ENCODE assay signal across 8 cellular contexts in the genomic region with DNA sequence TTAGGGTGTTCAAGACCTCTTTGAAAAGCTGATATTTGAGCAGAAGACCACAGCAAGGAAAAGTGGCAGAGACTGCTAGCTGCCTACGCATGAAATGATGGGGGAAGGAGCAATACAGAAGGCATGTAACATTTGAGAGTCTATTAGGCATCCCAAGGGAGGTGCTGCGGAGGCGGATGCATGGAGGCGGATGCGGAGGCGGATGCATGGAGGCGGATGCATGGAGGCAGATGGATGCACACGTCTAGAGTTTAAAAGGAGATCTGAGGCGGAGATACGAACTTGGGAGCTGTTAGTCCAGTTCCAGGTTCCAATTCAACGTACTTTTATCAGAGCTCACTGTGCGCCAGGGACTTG. TPM values are rescaled to one million over a fixed set of nuclear protein-coding genes. Genes with fewer than 3 reads are reported as not detected.
A peak's percentile ranks its signal among the peaks of the same experiment; 100 is the strongest.
DNase-seq lines count a peak whose midpoint lies in the region; ATAC-seq, FAIRE-seq and TF ChIP-seq lines count a peak whose summit lies in the region.

No MANE protein-coding gene starts in this region.

- ATAC-seq in GM18505 (IDR thresholded peaks at IDR 0.05; ENCODE audit: unreplicated experiment), result peak; percentile 12

- no peak for TF ChIP-seq POLR2A in GM18505 (IDR thresholded peaks at IDR 0.05; ENCODE audit: borderline replicate concordance, extremely low read depth, insufficient read depth, insufficient read length)
- no peak for TF ChIP-seq POLR2A in erythroblast (IDR thresholded peaks at IDR 0.05; ENCODE audit: low read length)

- TF ChIP-seq CTCF in AG04449 (IDR thresholded peaks at IDR 0.05; ENCODE audit: insufficient read depth, low read length, missing control alignments), result no peak
- no peak for TF ChIP-seq CTCF in HL-60 (IDR thresholded peaks at IDR 0.05; ENCODE audit: insufficient read depth, low read length)
- TF ChIP-seq CTCF in bronchial epithelial cell (IDR thresholded peaks at IDR 0.05; ENCODE audit: insufficient read depth, low read length, severe bottlenecking), result no peak

- H3K27me3 ChIP-seq in HL-60 (ENCODE audit: insufficient read depth, poor library complexity, severe bottlenecking) (no peaks in the 10 kb centered on the region), bronchial epithelial cell (ENCODE audit: control insufficient read depth, insufficient read depth, low read length) (no peaks in the 10 kb centered on the region), layer of hippocampus (ENCODE audit: control insufficient read depth, insufficient read depth, low read length) (no peaks in the 10 kb centered on the region)

- H3K4me3 ChIP-seq in AG04449 (ENCODE audit: low read depth, low read length) (peak overlapping the region; percentile 91), HL-60 (replicated peaks; ENCODE audit: insufficient read depth, low read length) (peak overlapping the region; percentile 93), bronchial epithelial cell (ENCODE audit: low read depth, low read length) (peak overlapping the region; percentile 71)

- POLR2A ChIA-PET in AG04449 (lab: Yijun Ruan, JAX), result interaction anchor here (0.6 to 2.1 kb wide), 5 partner anchors 15 to 247 kb away, joined by 3 to 8 read pairs (median 3); partner anchors contain the start of gene INKA2

- FAIRE-seq in bronchial epithelial cell (lab: Jason Lieb, UNC), result no peak

- CTCF ChIA-PET in AG04449 (lab: Yijun Ruan, JAX), result interaction anchor here (0.7 to 18.1 kb wide), 21 partner anchors 11 to 315 kb away, joined by 3 to 289 read pairs (median 4); partner anchors contain the start of gene INKA2

- H3K27ac ChIP-seq in HL-60 (replicated peaks), result peak overlapping the region; percentile 82
- H3K27ac ChIP-seq in layer of hippocampus (ENCODE audit: low read depth, low read length), result peak overlapping the region; percentile 97

- peaks cover 2% of the 10 kb centered on the region for H3K36me3 ChIP-seq in bronchial epithelial cell (ENCODE audit: control insufficient read depth, insufficient read depth, low read length)

- DNase-seq in AG04449 (ENCODE audit: low read depth, low spot score), result no peak
- DNase-seq in HL-60 (ENCODE audit: low read depth in 1 of 2, low spot score in 1 of 2), result peak in 1 of 2 experiments; percentile 31
- peak; percentile 63 for DNase-seq in RPMI7951 (ENCODE audit: low read depth)
- no peak for DNase-seq in bronchial epithelial cell (ENCODE audit: low read depth)
- peak; percentile 37 for DNase-seq in stimulated activated CD4-positive, alpha-beta T cell treated with anti-CD3 and anti-CD28 coated beads, Interleukin-4, amount 100 ng/mL, for 24 hours
- DNase-seq in erythroblast (lab: John Stamatoyannopoulos, UW), result no peak

RNA-seq across cellular contexts. Expression of gene DDX20, which starts 0.8 kb away (rescaled TPM):
- 16.1 and 19.9 TPM in 2 replicates for total RNA-seq in RPMI7951 (2014; rRNA removed; shearing (Covaris generic))
- 9.5 and 13.2 TPM in 2 replicates for total RNA-seq in bronchial epithelial cell

RNA-seq across cellular contexts. Expression of gene INKA2, which starts 15.7 kb away (rescaled TPM):
- total RNA-seq in RPMI7951 (2014; rRNA removed; shearing (Covaris generic)), result 1.3 and 1.4 TPM in 2 replicates
- total RNA-seq in bronchial epithelial cell, result 4.5 and 6.0 TPM in 2 replicates

Comparison
In these comparisons a context has a peak if more than half of its experiments do, and no peak if none do; other contexts are left out.
1. DNase-seq: peak in RPMI7951 (single experiment) and stimulated activated CD4-positive, alpha-beta T cell treated with anti-CD3 and anti-CD28 coated beads, Interleukin-4, amount 100 ng/mL, for 24 hours (single experiment); none in AG04449 (single experiment), bronchial epithelial cell (single experiment) and erythroblast (0 of 2).
2. Peak in every context shown above with its lines, with median percentiles within 50 percentile points of each other: H3K4me3 ChIP-seq.